In the genomic region with DNA sequence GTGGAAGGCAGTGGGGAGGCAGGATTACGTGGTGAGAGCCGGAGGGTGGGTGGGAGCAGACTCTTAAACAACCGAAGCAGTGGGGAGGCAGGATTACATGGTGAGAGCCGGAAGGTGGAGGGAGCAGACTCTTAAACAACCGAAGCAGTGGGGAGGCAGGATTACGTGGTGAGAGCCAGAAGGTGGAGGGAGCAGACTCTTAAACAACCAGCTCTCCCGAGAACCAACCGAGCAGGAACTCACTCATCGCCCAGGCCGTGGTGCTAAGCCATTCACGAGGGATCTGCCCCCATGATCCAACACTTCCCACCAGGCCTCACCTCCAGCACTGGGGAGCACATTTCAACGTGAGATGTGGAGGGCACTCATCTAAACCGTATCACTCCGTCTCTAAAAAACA, we compare ENCODE assay signal across 27 cellular contexts.
"Had no signal": no experiment of that assay in that cellular context is flagged by ENCODE, and none has a peak within 500 bp of the region (broad histone marks: within the 10 kb centered on the region; RNA-seq: fewer than 3 reads in every experiment).

No MANE protein-coding gene starts in this region.

- ATAC-seq: activated CD8-positive, alpha-beta memory T cell treated with anti-CD3 and anti-CD28 coated beads, Interleukin-2, amount 10 ng/mL, durations not matched to agents 7 days and 5 days; activated T-cell treated with anti-CD3 and anti-CD28 coated beads, Interleukin-2, amount 50 U/mL, for 4 hours; K562; SK-N-SH treated with all-trans-retinoic acid at 6 μM for 48 hours; WTC11 had no signal

- H3K27ac Mint-ChIP-seq: activated CD4-positive, alpha-beta T cell treated with anti-CD3 and anti-CD28 coated beads, Interleukin-2, amount 10 ng/mL, durations not matched to agents 24 days and 14 days; activated CD8-positive, alpha-beta memory T cell treated with anti-CD3 and anti-CD28 coated beads, Interleukin-2, amount 10 ng/mL, durations not matched to agents 7 days and 5 days; activated T-helper 2 cell treated with anti-CD3 and anti-CD28 coated beads, Interferon-gamma antibody, Interleukin-2, Interleukin-4, amounts not matched to agents 10 μg/mL and 5 μg/mL and 100 μg/mL, durations not matched to agents 14 hours and 24 hours and 36 hours; WTC11 had no signal

- H3K27me3 Mint-ChIP-seq: activated CD4-positive, alpha-beta T cell treated with anti-CD3 and anti-CD28 coated beads, Interleukin-2, amount 10 ng/mL, durations not matched to agents 24 days and 14 days; activated naive CD8-positive, alpha-beta T cell had no signal

- H3K4me3 ChIP-seq: K562, SJSA1 had no signal

- H3K9me3 Mint-ChIP-seq: activated CD4-positive, alpha-beta T cell treated with anti-CD3 and anti-CD28 coated beads, Interleukin-2, amount 10 ng/mL, durations not matched to agents 24 days and 14 days; activated T-cell treated with anti-CD3 and anti-CD28 coated beads, Interleukin-2, amount 50 U/mL, for 4 hours; activated T-helper 2 cell treated with anti-CD3 and anti-CD28 coated beads, Interferon-gamma antibody, Interleukin-2, Interleukin-4, amounts not matched to agents 10 μg/mL and 5 μg/mL and 100 μg/mL, durations not matched to agents 14 hours and 24 hours and 36 hours; WTC11 had no signal

- H3K36me3 Mint-ChIP-seq: WTC11 had no signal

- H3K4me1 Mint-ChIP-seq: activated CD4-positive, alpha-beta T cell treated with anti-CD3 and anti-CD28 coated beads, Interleukin-2, amount 10 ng/mL, durations not matched to agents 24 days and 14 days; activated CD8-positive, alpha-beta memory T cell treated with anti-CD3 and anti-CD28 coated beads, Interleukin-2, amount 10 ng/mL, durations not matched to agents 7 days and 5 days; WTC11 had no signal

- DNase-seq: activated CD4-positive, alpha-beta T cell treated with anti-CD3 and anti-CD28 coated beads for 1 hour; activated CD4-positive, alpha-beta T cell treated with anti-CD3 and anti-CD28 coated beads, Interleukin-2, amount 10 ng/mL, durations not matched to agents 24 days and 14 days; activated CD4-positive, alpha-beta T cell treated with anti-CD3 and anti-CD28 coated beads, Interleukin-2, amount 50 U/mL, for 48 hours; activated CD8-positive, alpha-beta memory T cell treated with anti-CD3 and anti-CD28 coated beads, Interleukin-2, amount 10 ng/mL, durations not matched to agents 7 days and 5 days; activated naive CD4-positive, alpha-beta T cell treated with Interleukin-2 at 50 U/mL for 16 hours; activated T-cell treated with anti-CD3 and anti-CD28 coated beads, Interleukin-2, amount 50 U/mL, for 4 hours; anterior cingulate cortex; caudate nucleus; Karpas-422; MM.1S; NCI-H1105; NCI-H1436; NCI-H1694 treated with DMSO at 0.1 percent for 48 hours; NCI-H2029 treated with DMSO at 0.1 percent for 48 hours; NCI-H345; NCI-H510A; NCI-H526 treated with DMSO at 0.1 percent for 48 hours; NCI-H82; SHP77; SW 1271; T-helper 9 cell had no signal

- H3K4me1 ChIP-seq: SJSA1 had no signal

- H3K4me3 Mint-ChIP-seq: activated CD4-positive, alpha-beta T cell treated with anti-CD3 and anti-CD28 coated beads, Interleukin-2, amount 10 ng/mL, durations not matched to agents 24 days and 14 days; activated CD8-positive, alpha-beta memory T cell treated with anti-CD3 and anti-CD28 coated beads, Interleukin-2, amount 10 ng/mL, durations not matched to agents 7 days and 5 days; activated naive CD8-positive, alpha-beta T cell; activated T-cell treated with anti-CD3 and anti-CD28 coated beads, Interleukin-2, amount 50 U/mL, for 4 hours; WTC11 had no signal

- H3K27me3 ChIP-seq: SJSA1 had no signal

- H3K27ac ChIP-seq: SJSA1 had no signal
